Comparison of ENCODE assay signal across 16 cellular contexts in genomic region chr4:9433320-9433719, GRCh38. TPM values are rescaled to one million over a fixed set of nuclear protein-coding genes. Genes with fewer than 3 reads are reported as not detected.
"Had no signal": no experiment of that assay in that cellular context is flagged by ENCODE, and none has a peak within 500 bp of the region (broad histone marks: within the 10 kb centered on the region; RNA-seq: fewer than 3 reads in every experiment).

No MANE protein-coding gene starts in this region.

RNA-seq across cellular contexts. Expression of gene DEFB131A, which starts 10.9 kb away (rescaled TPM):
- total RNA-seq: activated CD4-positive, alpha-beta memory T cell treated with anti-CD3 and anti-CD28 coated beads, Interleukin-2, amount 10 ng/mL, durations not matched to agents 7 days and 5 days; activated CD4-positive, alpha-beta T cell treated with anti-CD3 and anti-CD28 coated beads for 36 hours; activated CD4-positive, alpha-beta T cell treated with anti-CD3 and anti-CD28 coated beads, Interleukin-2, amount 10 ng/mL, durations not matched to agents 7 days and 5 days; activated CD8-positive, alpha-beta memory T cell treated with anti-CD3 and anti-CD28 coated beads, Interleukin-2, amount 10 ng/mL, durations not matched to agents 7 days and 5 days; activated CD8-positive, alpha-beta T cell treated with anti-CD3 and anti-CD28 coated beads, Interleukin-2, amount 10 ng/mL, durations not matched to agents 7 days and 5 days; activated naive CD8-positive, alpha-beta T cell treated with anti-CD3 and anti-CD28 coated beads, Interleukin-2, amount 10 ng/mL, durations not matched to agents 7 days and 5 days; activated T-helper 2 cell treated with anti-CD3 and anti-CD28 coated beads, Interferon-gamma antibody, Interleukin-2, Interleukin-4, amounts not matched to agents 10 μg/mL and 5 μg/mL and 100 μg/mL, durations not matched to agents 14 hours and 24 hours and 36 hours; ascending aorta; bronchial epithelial cell; cardiac muscle cell; chondrocyte; T-cell; T-helper 1 cell treated with Interleukin-12 subunit alpha and Interleukin-12 subunit beta and Interleukin-4 antibody, amounts not matched to agents 30 ng/mL and 1 ng/mL, for 36 hours; T-helper 17 cell; T-helper 2 cell treated with Interferon-gamma antibody and Interleukin-4, amounts not matched to agents 100 ng/mL and 5 ng/mL, for 36 hours had no signal
- polyA plus RNA-seq: adipose tissue, cardiac muscle cell had no signal
